Comparison of ENCODE assay signal across 12 cellular contexts in the genomic region with DNA sequence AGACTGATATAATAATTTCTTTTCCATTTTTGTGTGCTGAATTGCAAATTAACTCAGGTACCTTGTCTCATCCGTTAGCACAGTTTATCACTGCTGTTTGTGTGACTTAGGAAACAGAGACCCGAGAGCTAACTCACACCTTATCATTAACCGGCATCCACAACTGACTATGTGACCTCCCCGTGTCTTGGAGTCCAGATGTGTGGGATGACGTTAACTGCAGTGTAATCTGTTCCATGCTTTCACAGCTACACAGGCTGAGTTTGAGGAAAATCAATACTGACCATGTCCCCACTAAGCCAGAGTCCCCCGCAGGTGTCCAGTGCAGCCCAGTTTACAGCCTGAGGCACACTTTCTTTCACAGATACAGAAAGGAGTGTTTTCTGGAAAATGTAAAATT.
"Had no signal": no experiment of that assay in that cellular context is flagged by ENCODE, and none has a peak within 500 bp of the region (broad histone marks: within the 10 kb centered on the region; RNA-seq: fewer than 3 reads in every experiment).

No MANE protein-coding gene starts in this region.

- H3K36me3 ChIP-seq: adrenal gland, colonic mucosa, esophagus muscularis mucosa had no signal

- H3K27ac ChIP-seq: adrenal gland, body of pancreas, colonic mucosa, esophagus muscularis mucosa had no signal

- H3K4me3 Mint-ChIP-seq: activated CD4-positive, alpha-beta T cell treated with anti-CD3 and anti-CD28 coated beads, Interleukin-2, amount 10 ng/mL, durations not matched to agents 7 days and 5 days; activated CD8-positive, alpha-beta T cell treated with anti-CD3 and anti-CD28 coated beads for 36 hours; activated naive CD4-positive, alpha-beta T cell treated with anti-CD3 and anti-CD28 coated beads, Interleukin-2, amount 50 U/mL, for 24 hours; activated naive CD8-positive, alpha-beta T cell treated with anti-CD3 and anti-CD28 coated beads for 36 hours; activated naive CD8-positive, alpha-beta T cell treated with anti-CD3 and anti-CD28 coated beads, Interleukin-2, amount 50 U/mL, for 24 hours; activated T-cell treated with anti-CD3 and anti-CD28 coated beads, Interleukin-2, amount 50 U/mL, for 4 hours; activated T-helper 17 cell treated with anti-CD3 and anti-CD28 coated beads, Interleukin-2, amount 50 U/mL, for 72 hours; endodermal cell had no signal

- H3K4me1 ChIP-seq: adrenal gland, body of pancreas, colonic mucosa had no signal

- H3K4me3 ChIP-seq: adrenal gland, body of pancreas, colonic mucosa, esophagus muscularis mucosa had no signal

- H3K36me3 Mint-ChIP-seq: activated naive CD4-positive, alpha-beta T cell treated with anti-CD3 and anti-CD28 coated beads, Interleukin-2, amount 50 U/mL, for 24 hours; activated naive CD8-positive, alpha-beta T cell treated with anti-CD3 and anti-CD28 coated beads for 36 hours had no signal

- H3K9me3 Mint-ChIP-seq: activated CD4-positive, alpha-beta T cell treated with anti-CD3 and anti-CD28 coated beads, Interleukin-2, amount 10 ng/mL, durations not matched to agents 7 days and 5 days; activated CD8-positive, alpha-beta T cell treated with anti-CD3 and anti-CD28 coated beads for 36 hours; activated naive CD4-positive, alpha-beta T cell treated with anti-CD3 and anti-CD28 coated beads, Interleukin-2, amount 50 U/mL, for 24 hours; activated naive CD8-positive, alpha-beta T cell treated with anti-CD3 and anti-CD28 coated beads for 36 hours; activated naive CD8-positive, alpha-beta T cell treated with anti-CD3 and anti-CD28 coated beads, Interleukin-2, amount 50 U/mL, for 24 hours; activated T-cell treated with anti-CD3 and anti-CD28 coated beads, Interleukin-2, amount 50 U/mL, for 4 hours; activated T-helper 17 cell treated with anti-CD3 and anti-CD28 coated beads, Interleukin-2, amount 50 U/mL, for 72 hours; endodermal cell had no signal

- H3K27me3 ChIP-seq: adrenal gland, body of pancreas, colonic mucosa, esophagus muscularis mucosa had no signal

- H3K9me3 ChIP-seq: adrenal gland, body of pancreas, colonic mucosa, esophagus muscularis mucosa had no signal

- H3K27ac Mint-ChIP-seq: activated CD4-positive, alpha-beta T cell treated with anti-CD3 and anti-CD28 coated beads, Interleukin-2, amount 10 ng/mL, durations not matched to agents 7 days and 5 days; activated CD8-positive, alpha-beta T cell treated with anti-CD3 and anti-CD28 coated beads for 36 hours; activated naive CD4-positive, alpha-beta T cell treated with anti-CD3 and anti-CD28 coated beads, Interleukin-2, amount 50 U/mL, for 24 hours; activated naive CD8-positive, alpha-beta T cell treated with anti-CD3 and anti-CD28 coated beads for 36 hours; activated naive CD8-positive, alpha-beta T cell treated with anti-CD3 and anti-CD28 coated beads, Interleukin-2, amount 50 U/mL, for 24 hours; activated T-helper 17 cell treated with anti-CD3 and anti-CD28 coated beads, Interleukin-2, amount 50 U/mL, for 72 hours; endodermal cell had no signal
